Comparison of ENCODE assay signal across 27 cellular contexts in genomic region chr13:79126706-79127105, GRCh38.
"Had no signal": no experiment of that assay in that cellular context is flagged by ENCODE, and none has a peak within 500 bp of the region (broad histone marks: within the 10 kb centered on the region; RNA-seq: fewer than 3 reads in every experiment).

No MANE protein-coding gene starts in this region.

- H3K36me3 ChIP-seq: adrenal gland, SJCRH30, WERI-Rb-1 had no signal

- DNase-seq: activated CD4-positive, alpha-beta memory T cell treated with anti-CD3 and anti-CD28 coated beads, Interleukin-2, amount 10 ng/mL, durations not matched to agents 7 days and 5 days; activated CD4-positive, alpha-beta T cell treated with anti-CD3 and anti-CD28 coated beads for 36 hours; activated CD4-positive, alpha-beta T cell treated with anti-CD3 and anti-CD28 coated beads, Interleukin-2, amount 50 U/mL, for 1 hour; activated gamma-delta T cell treated with Interleukin-2 at 50 U/mL for 16 hours; activated naive CD4-positive, alpha-beta T cell treated with anti-CD3 and anti-CD28 coated beads, Interleukin-2, amount 10 ng/mL, durations not matched to agents 7 days and 5 days; activated naive CD8-positive, alpha-beta T cell treated with anti-CD3 and anti-CD28 coated beads for 36 hours; activated T-cell treated with anti-CD3 and anti-CD28 coated beads for 4 hours; activated T-cell treated with anti-CD3 and anti-CD28 coated beads, Interleukin-2, amount 50 U/mL, for 48 hours; adrenal gland; anterior cingulate cortex; central memory CD4-positive, alpha-beta T cell; KG1; NCI-H1092; NCI-H1417; NCI-H1930; NCI-H2171; NCI-H2227 treated with DMSO at 0.1 percent for 48 hours; NCI-H526; NCI-H82; Right ventricle myocardium superior; RPMI8226; SJCRH30; SK-N-SH; T-helper 1 cell; WERI-Rb-1 had no signal

- ATAC-seq: activated CD4-positive, alpha-beta T cell treated with anti-CD3 and anti-CD28 coated beads for 36 hours; activated T-helper 17 cell treated with anti-CD3 and anti-CD28 coated beads, Interleukin-2, amount 50 U/mL, for 72 hours; Panc1 had no signal

- H3K27me3 ChIP-seq: adrenal gland, SJCRH30 had no signal

- H3K4me1 ChIP-seq: adrenal gland, SJCRH30 had no signal

- H3K9me3 ChIP-seq: adrenal gland, SK-N-SH had no signal

- H3K4me3 ChIP-seq: adrenal gland, SJCRH30 had no signal

- H3K4me2 ChIP-seq: SK-N-SH had no signal

- H3K27ac ChIP-seq: adrenal gland, SJCRH30, WERI-Rb-1 had no signal

- H3K9ac ChIP-seq: SK-N-SH had no signal
